In the genomic region with DNA sequence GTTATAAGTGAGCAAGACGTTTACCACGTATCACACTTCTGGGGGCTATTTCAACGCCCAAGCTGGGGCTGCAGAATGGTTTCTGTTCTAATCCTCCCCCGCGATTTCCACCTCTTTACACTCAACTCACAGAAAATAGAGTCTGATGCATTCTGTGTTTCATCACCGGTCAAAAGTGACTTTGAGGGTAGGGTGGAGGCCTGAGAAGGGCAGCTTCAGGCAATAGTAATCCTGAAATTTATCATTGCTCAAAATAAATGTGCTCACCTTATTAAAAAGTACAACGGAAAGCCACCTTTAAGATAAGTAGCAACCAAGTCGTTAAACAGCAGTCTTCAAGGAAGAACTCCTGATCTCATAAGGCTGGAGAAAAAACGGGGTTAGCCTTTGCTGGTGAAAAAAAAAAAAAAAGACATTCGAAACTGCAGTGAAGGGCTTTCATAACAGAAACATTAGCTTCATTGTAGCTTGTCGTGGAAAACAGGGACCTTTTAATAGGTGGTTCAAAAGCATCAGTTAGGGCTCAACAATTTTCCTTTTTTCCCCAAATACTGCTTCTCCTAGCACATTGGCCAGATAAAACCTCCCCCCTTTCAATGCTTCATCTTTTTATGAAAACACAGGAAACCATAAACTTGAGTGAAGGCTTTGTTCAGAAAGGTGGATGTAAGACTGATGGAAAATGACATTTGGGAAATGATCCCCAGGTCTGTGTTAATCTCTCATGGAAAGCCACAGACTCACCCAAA, we compare ENCODE assay signal across 8 cellular contexts.
DNase-seq lines count a peak whose midpoint lies in the region; ATAC-seq, FAIRE-seq and TF ChIP-seq lines count a peak whose summit lies in the region.

No MANE protein-coding gene starts in this region.

- H3K27ac Mint-ChIP-seq in neural progenitor cell = peak overlapping the region; percentile 98

- peak overlapping the region; percentile 70 for H2AFZ ChIP-seq in H1 (ENCODE audit: low read length)
- peak overlapping the region; percentile 94 for H2AFZ ChIP-seq in neural progenitor cell (replicated peaks)

- no peak overlapping the region for H3K4ac ChIP-seq in H1 (replicated peaks; ENCODE audit: insufficient read length, low read depth, low read length)

- H4K20me1 ChIP-seq in H1 (replicated peaks in 1 of 2; ENCODE audit: control insufficient read depth in 1 of 2, insufficient read depth in 2 of 2, low read length in 2 of 2) = peaks cover 6 to 10% of the 10 kb centered on the region in 2 experiments
- peaks cover 43% of the 10 kb centered on the region for H4K20me1 ChIP-seq in neural progenitor cell (ENCODE audit: low read depth)

- peak; percentile 30 for ATAC-seq in GM21723 (IDR thresholded peaks at IDR 0.05; ENCODE audit: unreplicated experiment)
- ATAC-seq in GM18907 (IDR thresholded peaks at IDR 0.05; ENCODE audit: unreplicated experiment) = no peak

- H2BK20ac ChIP-seq in H1 (ENCODE audit: low read length) = no peak overlapping the region

- peaks cover 36% of the 10 kb centered on the region for H3F3A ChIP-seq in neural progenitor cell (ENCODE audit: low read depth)

- peaks cover 17% of the 10 kb centered on the region for H3K23me2 ChIP-seq in H1 (ENCODE audit: low read depth, low read length)

- H4K8ac ChIP-seq in H1 (ENCODE audit: extremely low read depth, insufficient read depth, low read length) = no peak overlapping the region

- no peak overlapping the region for H2BK5ac ChIP-seq in H1 (ENCODE audit: low read depth, low read length)

- H3K4me3 Mint-ChIP-seq in neural progenitor cell = peak overlapping the region; percentile 95

- H3K56ac ChIP-seq in H1 (replicated peaks; ENCODE audit: insufficient read length, low read depth, low read length) = no peak overlapping the region

- 28% methylated on average over 11 of the region's 11 CpGs; no CpG with 5 or more reads in 1 of the 2 experiments for WGBS in H1 (ENCODE audit: extremely low coverage in 1 of 2, insufficient coverage in 1 of 2, insufficient read length in 1 of 2, insufficient replicate concordance in 2 of 2, low coverage in 1 of 2, low lambda C conversion rate in 2 of 2, missing lambda C conversion rate in 1 of 2), 2 experiments

- H3K9me3 ChIP-seq in AG04450 (ENCODE audit: control insufficient read depth, insufficient read depth, low read length) (no peaks in the 10 kb centered on the region; the same call in 1 of the 2 replicates), H1 (ENCODE audit: insufficient read depth in 2 of 2, low read depth in 1 of 2, low read length in 1 of 2) (no peaks in the 10 kb centered on the region), neural progenitor cell (ENCODE audit: low read depth) (no peaks in the 10 kb centered on the region)

- H3K18ac ChIP-seq in H1 (ENCODE audit: extremely low read depth, low read length) = peak overlapping the region; percentile 41; the same call in 1 of the 2 replicates

- peaks cover 13% of the 10 kb centered on the region for H3K27me3 Mint-ChIP-seq in neural progenitor cell (ENCODE audit: insufficient read depth, low read depth)

- H2AK5ac ChIP-seq in H1 (ENCODE audit: low read depth, low read length) = no peak overlapping the region

- TF ChIP-seq POLR2A in H1 (IDR thresholded peaks at IDR 0.05; ENCODE audit: control extremely low read depth in 1 of 2, low read depth in 2 of 2, low read length in 2 of 2) = no peak

- H3K79me2 ChIP-seq in H1 (ENCODE audit: control insufficient read depth in 1 of 2, insufficient read depth in 2 of 2, low read length in 2 of 2) (no peaks in the 10 kb centered on the region), neural progenitor cell (ENCODE audit: low read depth) (no peaks in the 10 kb centered on the region)

- H2BK15ac ChIP-seq in H1 (ENCODE audit: low read length) = no peak overlapping the region

- no peak overlapping the region for H3K14ac ChIP-seq in H1 (ENCODE audit: insufficient read length)

- peaks cover 78% of the 10 kb centered on the region for H3K4me1 Mint-ChIP-seq in neural progenitor cell

- H3K36me3 ChIP-seq in H1 (ENCODE audit: control insufficient read depth in 2 of 4, insufficient read depth in 4 of 4, low read length in 3 of 4) = no peaks in the 10 kb centered on the region
- H3K36me3 ChIP-seq in neural progenitor cell = no peaks in the 10 kb centered on the region

- TF ChIP-seq CTCF in AG04450 (IDR thresholded peaks at IDR 0.05; ENCODE audit: low read depth, low read length) (no peak), VCaP (conservative IDR thresholded peaks at IDR 0.05) (no peak), H1 (IDR thresholded peaks at IDR 0.05; ENCODE audit: control extremely low read depth in 1 of 3, insufficient read depth in 1 of 3, low read depth in 1 of 3, low read length in 3 of 3) (no peak), neural progenitor cell (IDR thresholded peaks at IDR 0.05) (no peak)

- peak overlapping the region; percentile 92 to 97 for H3K4me2 ChIP-seq in H1 (ENCODE audit: insufficient read depth in 1 of 2, low read depth in 2 of 2, low read length in 2 of 2)
- peak overlapping the region; percentile 89 for H3K4me2 ChIP-seq in neural progenitor cell

- no peak overlapping the region for H2BK12ac ChIP-seq in H1 (ENCODE audit: low read depth, low read length)

- no peak overlapping the region for H2BK120ac ChIP-seq in H1 (replicated peaks; ENCODE audit: low read depth, low read length)

- H3K27ac ChIP-seq in AG04450 (ENCODE audit: low read depth, low read length) (peak overlapping the region; percentile 95), VCaP (peak overlapping the region; percentile 99), H1 (ENCODE audit: low read depth, low read length) (no peak overlapping the region), neural progenitor cell (no peak overlapping the region)

- DNase-seq in AG04450 (ENCODE audit: low read depth, low spot score) (no peak), H1 (ENCODE audit: low read depth in 1 of 2, low spot score in 2 of 2) (no peak), neural progenitor cell (ENCODE audit: low spot score) (peak; percentile 28), epidermal melanocyte (ENCODE audit: insufficient read length, low spot score) (no peak)
- no peak for DNase-seq in central memory CD4-positive, alpha-beta T cell

- H3K27me3 ChIP-seq in AG04450 (ENCODE audit: control insufficient read depth, insufficient read depth, low read length) (no peaks in the 10 kb centered on the region), H1 (replicated peaks in 1 of 4; ENCODE audit: control insufficient read depth in 3 of 4, extremely low read depth in 1 of 4, insufficient read depth in 3 of 4, low read length in 3 of 4) (peaks cover 20 to 64% (median 49%) of the 10 kb centered on the region in 4 experiments), neural progenitor cell (peaks cover 100% of the 10 kb centered on the region)

- CTCF ChIA-PET in AG04450 (lab: Charles Lee) (interaction anchor here (0.8 kb wide), 1 partner anchor 262 kb away, joined by 3 read pairs; no protein-coding TSS in a partner anchor), H1 (lab: Charles Lee; ENCODE audit: partially characterized antibody) (interaction anchor here (0.6 to 2.1 kb wide), 3 partner anchors 25 to 1406 kb away, joined by 3 to 12 read pairs (median 4); no protein-coding TSS in a partner anchor)

- H3K4me1 ChIP-seq in H1 (replicated peaks in 1 of 4; ENCODE audit: control insufficient read depth in 3 of 4, insufficient read depth in 4 of 4, low read length in 3 of 4) (peaks cover 7 to 26% (median 14%) of the 10 kb centered on the region in 4 experiments; a peak in 6 of 7 replicates), neural progenitor cell (peaks cover 44% of the 10 kb centered on the region)

- POLR2A ChIA-PET in AG04450 (lab: Yijun Ruan, JAX) = interaction anchor here (0.6 to 2.4 kb wide), 4 partner anchors 9 to 30 kb away, joined by 4 to 11 read pairs (median 8); a partner anchor contains a TSS
- POLR2A ChIA-PET in H1 (lab: Charles Lee; ENCODE audit: partially characterized antibody) = interaction anchor here (0.7 to 4.9 kb wide), 5 partner anchors 14 to 74 kb away, joined by 3 to 42 read pairs (median 9); a partner anchor contains a TSS

- FAIRE-seq in H1 (lab: Jason Lieb, UNC) = no peak

- no peak overlapping the region for H3K23ac ChIP-seq in H1 (ENCODE audit: insufficient read length)

- H3K79me1 ChIP-seq in H1 (ENCODE audit: low read depth, low read length) = no peaks in the 10 kb centered on the region

- TF ChIP-seq RAD21 in H1 (IDR thresholded peaks at IDR 0.05 in 1 of 2, conservative IDR thresholded peaks at IDR 0.05 in 1 of 2; ENCODE audit: low read depth in 2 of 2, low read length in 2 of 2) = no peak

- TF ChIP-seq EP300 in H1 (IDR thresholded peaks at IDR 0.05; ENCODE audit: borderline replicate concordance in 1 of 2, low read depth in 2 of 2, low read length in 2 of 2) = no peak

- H4K5ac ChIP-seq in H1 (ENCODE audit: insufficient read length, low read depth, low read length) = no peak overlapping the region

- H3K4me3 ChIP-seq in AG04450 (ENCODE audit: low read depth, low read length) (peak overlapping the region; percentile 68), H1 (ENCODE audit: extremely low read depth in 1 of 4, insufficient read depth in 2 of 4, low read depth in 3 of 4, low read length in 4 of 4) (peak overlapping the region; percentile 42 to 75 (median 71)), neural progenitor cell (peak overlapping the region; percentile 61)

- H3K9ac ChIP-seq in H1 (replicated peaks in 1 of 4; ENCODE audit: extremely low read depth in 1 of 4, low read depth in 3 of 4, low read length in 3 of 4) (peak overlapping the region in 3 of 4 experiments; percentile 43 to 67 (median 62); a peak in 4 of 7 replicates), neural progenitor cell (no peak overlapping the region)

- H3K36me3 Mint-ChIP-seq in neural progenitor cell = no peaks in the 10 kb centered on the region

- no peaks in the 10 kb centered on the region for H3K9me3 Mint-ChIP-seq in neural progenitor cell

- H4K91ac ChIP-seq in H1 (replicated peaks; ENCODE audit: insufficient read length, low read length) = no peak overlapping the region

TF ChIP-seq in H1, 55 proteins besides CTCF, POLR2A, EP300 and RAD21:
- TF ChIP-seq CBX5 (IDR thresholded peaks at IDR 0.05; ENCODE audit: low read depth, low read length) (no peak), SUZ12 (IDR thresholded peaks at IDR 0.05; ENCODE audit: low read length) (peak; percentile 46; the same call in 1 of the 2 replicates)

Comparison
In these comparisons a context has a peak if more than half of its experiments do, and no peak if none do; other contexts are left out.
1. H3K27ac ChIP-seq: peak in AG04450 (single experiment) and VCaP (single experiment); none in H1 (single experiment) and neural progenitor cell (single experiment).
2. Peak in every context shown above with its lines, with median percentiles within 50 percentile points of each other: H3K4me3 ChIP-seq.